In the genomic region with DNA sequence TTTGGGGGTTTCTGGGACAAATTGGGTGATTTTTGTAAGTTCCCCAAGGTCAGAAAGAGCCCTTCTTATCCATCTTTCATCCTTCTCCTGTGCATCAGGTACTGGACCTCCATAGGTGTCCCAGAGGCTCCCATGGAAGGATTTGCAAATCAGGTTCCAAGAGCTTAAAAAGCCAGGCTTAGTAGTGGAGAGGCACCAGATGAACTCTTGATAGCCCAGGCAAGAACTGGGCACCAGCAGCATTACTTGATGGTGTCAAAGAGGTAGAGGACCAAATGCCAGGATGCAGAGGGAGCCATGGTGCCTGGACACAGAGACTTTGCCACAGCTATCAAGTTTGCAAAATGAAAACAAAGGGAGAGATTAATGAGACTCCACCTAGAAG, we compare ENCODE assay signal across 10 cellular contexts. TPM values are rescaled to one million over a fixed set of nuclear protein-coding genes. Genes with fewer than 3 reads are reported as not detected.
DNase-seq lines count a peak whose midpoint lies in the region; ATAC-seq, FAIRE-seq and TF ChIP-seq lines count a peak whose summit lies in the region.
"Had no signal": no experiment of that assay in that cellular context is flagged by ENCODE, and none has a peak within 500 bp of the region (broad histone marks: within the 10 kb centered on the region; RNA-seq: fewer than 3 reads in every experiment).

No MANE protein-coding gene starts in this region.

- peak overlapping the region; percentile 30 for H3K9ac ChIP-seq in astrocyte (ENCODE audit: low read length)
- peak overlapping the region; percentile 82 for H3K9ac ChIP-seq in HepG2 (ENCODE audit: insufficient read depth, low read depth, low read length)
- H3K9ac ChIP-seq in stomach smooth muscle (ENCODE audit: low read length in 2 of 2): peak overlapping the region; percentile 19 to 60

- CTCF ChIA-PET in HepG2 (lab: Yijun Ruan, JAX; ENCODE audit: low intra/inter-chr PET ratio, low total read pairs): interaction anchor here (1.2 to 2.4 kb wide), 4 partner anchors 21 to 184 kb away, joined by 4 to 48 read pairs (median 8); a partner anchor contains a TSS

- H3K9me3 ChIP-seq in astrocyte (ENCODE audit: insufficient read depth, low read depth, low read length) (no peaks in the 10 kb centered on the region), HepG2 (ENCODE audit: low read length) (no peaks in the 10 kb centered on the region), stomach smooth muscle (ENCODE audit: control insufficient read depth in 2 of 2, low read length in 2 of 2) (no peaks in the 10 kb centered on the region), lower lobe of right lung (no peaks in the 10 kb centered on the region)

- intact Hi-C loops in HepG2 (cut with micrococcal nuclease; ENCODE audit: unreplicated experiment) (loop anchor here (1.0 to 5.0 kb wide), 8 partner anchors 8 to 315 kb away; a partner anchor contains a TSS), lower lobe of right lung (cut with DNase I) (no loop called here)

- ATAC-seq in HepG2: no peak
- ATAC-seq in lower lobe of right lung: no peak
- no peak for ATAC-seq in HG02840 (IDR thresholded peaks at IDR 0.05; ENCODE audit: low FRiP score, unreplicated experiment)

- no peaks in the 10 kb centered on the region for H3K36me3 ChIP-seq in astrocyte (ENCODE audit: insufficient read depth, low read length)
- H3K36me3 ChIP-seq in HepG2 (replicated peaks in 1 of 2; ENCODE audit: control insufficient read depth in 1 of 2, insufficient read depth in 2 of 2, low read length in 2 of 2): no peaks in the 10 kb centered on the region
- H3K36me3 ChIP-seq in stomach smooth muscle (ENCODE audit: control insufficient read depth in 2 of 2, insufficient read depth in 2 of 2, low read length in 2 of 2): no peaks in the 10 kb centered on the region
- H3K36me3 ChIP-seq in lower lobe of right lung: no peaks in the 10 kb centered on the region

- POLR2A ChIA-PET in HepG2 (lab: Yijun Ruan, JAX): interaction anchor here (1.0 to 6.6 kb wide), 31 partner anchors 8 to 398 kb away, joined by 3 to 133 read pairs (median 6); a partner anchor contains a TSS

- TF ChIP-seq CTCF in HFFc6 (IDR thresholded peaks at IDR 0.05): no peak
- TF ChIP-seq CTCF in astrocyte (IDR thresholded peaks at IDR 0.05; ENCODE audit: insufficient read depth, low read depth, low read length): no peak
- TF ChIP-seq CTCF in HepG2 (CRISPR knock-in tag; IDR thresholded peaks at IDR 0.05): no peak
- TF ChIP-seq CTCF in lower lobe of right lung (IDR thresholded peaks at IDR 0.05): no peak

- H3K4me1 ChIP-seq in astrocyte (ENCODE audit: insufficient read depth, low read length): peaks cover 43% of the 10 kb centered on the region
- H3K4me1 ChIP-seq in HepG2 (ENCODE audit: insufficient read depth, low read length): peaks cover 76% of the 10 kb centered on the region
- H3K4me1 ChIP-seq in stomach smooth muscle (ENCODE audit: control insufficient read depth, insufficient read depth, low read length): peaks cover 16% of the 10 kb centered on the region
- H3K4me1 ChIP-seq in lower lobe of right lung: peaks cover 27% of the 10 kb centered on the region

- BruUV-seq in HepG2 (replicated peaks; lab: Mats Ljungman, UMichigan): TSS peak; percentile 86

- FAIRE-seq in astrocyte (lab: Jason Lieb, UNC) (no peak), HepG2 (lab: Jason Lieb, UNC) (no peak)

- in situ Hi-C loops in HepG2 (cut with HindIII; ENCODE audit: extremely low pct_ligation_motif_present, low pct_unique_long_range_greater_than_20kb): loop anchor here (5.0 kb wide), 2 partner anchors 65 to 180 kb away; no protein-coding TSS in a partner anchor

- TF ChIP-seq RAD21 in HepG2 (CRISPR knock-in tag; IDR thresholded peaks at IDR 0.05): no peak

- H3K27me3 Mint-ChIP-seq in HFFc6 (ENCODE audit: insufficient read depth) (peaks cover 1% of the 10 kb centered on the region; the same call in 1 of the 2 replicates), astrocyte (ENCODE audit: low read depth, unreplicated experiment) (no peaks in the 10 kb centered on the region)

- H3K4me3 ChIP-seq in astrocyte (ENCODE audit: insufficient read depth, low read depth, low read length): no peak overlapping the region
- peak overlapping the region; percentile 42 to 73 (median 52); a peak in 5 of 6 replicates for H3K4me3 ChIP-seq in HepG2 (replicated peaks in 1 of 3; ENCODE audit: insufficient read depth in 1 of 3, low read depth in 2 of 3, low read length in 3 of 3)
- H3K4me3 ChIP-seq in stomach smooth muscle (ENCODE audit: low read length in 2 of 2): peak overlapping the region; percentile 54 to 69
- H3K4me3 ChIP-seq in lower lobe of right lung: no peak overlapping the region

- H3K4me3 Mint-ChIP-seq in HFFc6 (peak overlapping the region; percentile 78), astrocyte (ENCODE audit: unreplicated experiment) (no peak overlapping the region)

- H3K27ac ChIP-seq in astrocyte (ENCODE audit: low read depth, low read length) (no peak overlapping the region), HepG2 (ENCODE audit: extremely low read length, insufficient read depth, low read length) (peak overlapping the region; percentile 98), stomach smooth muscle (ENCODE audit: low read length) (no peak overlapping the region), lower lobe of right lung (no peak overlapping the region)
- H3K27ac ChIP-seq: epithelial cell of prostate had no signal

- H3K36me3 Mint-ChIP-seq in HFFc6 (ENCODE audit: low read depth): no peaks in the 10 kb centered on the region
- H3K36me3 Mint-ChIP-seq in astrocyte (ENCODE audit: low read depth, unreplicated experiment): no peaks in the 10 kb centered on the region

- H3K4me1 Mint-ChIP-seq in HFFc6 (ENCODE audit: low read depth): peaks cover 66% of the 10 kb centered on the region
- peaks cover 34% of the 10 kb centered on the region for H3K4me1 Mint-ChIP-seq in astrocyte (ENCODE audit: low read depth, unreplicated experiment)

- no peaks in the 10 kb centered on the region for H3K9me3 Mint-ChIP-seq in HFFc6
- H3K9me3 Mint-ChIP-seq in astrocyte (ENCODE audit: unreplicated experiment): no peaks in the 10 kb centered on the region

- H2AFZ ChIP-seq in astrocyte (ENCODE audit: low read depth, low read length) (peak overlapping the region; percentile 77), HepG2 (ENCODE audit: low read length) (peak overlapping the region; percentile 49)

- H3K27me3 ChIP-seq in astrocyte (ENCODE audit: insufficient read depth, low read length) (no peaks in the 10 kb centered on the region), HepG2 (ENCODE audit: control insufficient read depth in 1 of 2, insufficient read depth in 2 of 2, low read length in 2 of 2) (no peaks in the 10 kb centered on the region), stomach smooth muscle (ENCODE audit: control insufficient read depth in 1 of 2, insufficient read depth in 2 of 2, low read length in 2 of 2) (no peaks in the 10 kb centered on the region), lower lobe of right lung (ENCODE audit: low read depth) (no peaks in the 10 kb centered on the region)

- TF ChIP-seq EP300 in HepG2 (IDR thresholded peaks at IDR 0.05; ENCODE audit: low read depth in 2 of 2, low read length in 2 of 2) (no peak), HepG2 (CRISPR knock-in tag; IDR thresholded peaks at IDR 0.05; ENCODE audit: borderline replicate concordance) (no peak)

- TF ChIP-seq POLR2A in HepG2 (IDR thresholded peaks at IDR 0.05; ENCODE audit: insufficient read depth in 1 of 2, low read depth in 2 of 2, low read length in 2 of 2): no peak

- no peaks in the 10 kb centered on the region for H3K79me2 ChIP-seq in astrocyte (ENCODE audit: insufficient read depth, low read length)
- H3K79me2 ChIP-seq in HepG2 (ENCODE audit: insufficient read depth, low read length): no peaks in the 10 kb centered on the region

- DNase-seq in HFFc6: no peak
- DNase-seq in astrocyte (ENCODE audit: low read depth): no peak
- DNase-seq in HepG2 (ENCODE audit: low spot score): no peak
- DNase-seq in lower lobe of right lung: no peak
- no peak for DNase-seq in hippocampal formation (lab: John Stamatoyannopoulos, UW)
- DNase-seq: activated naive CD4-positive, alpha-beta T cell treated with Interleukin-2 at 50 U/mL for 16 hours; stimulated activated CD4-positive, alpha-beta T cell treated with anti-CD3 and anti-CD28 coated beads, Interleukin-4, amount 100 ng/mL, for 4 hours had no signal

- H3K27ac Mint-ChIP-seq in HFFc6 (peak overlapping the region; percentile 91), astrocyte (ENCODE audit: unreplicated experiment) (no peak overlapping the region)

- H4K20me1 ChIP-seq in astrocyte (ENCODE audit: insufficient read depth, low read length) (no peaks in the 10 kb centered on the region), HepG2 (ENCODE audit: insufficient read depth, low read length) (no peaks in the 10 kb centered on the region)

- H3K4me2 ChIP-seq in astrocyte (ENCODE audit: low read length) (peak overlapping the region; percentile 69), HepG2 (ENCODE audit: low read depth, low read length) (peak overlapping the region; percentile 96)

RNA-seq across cellular contexts. Expression of a gene that starts 20.9 kb away (rescaled TPM):
- 100 to 1,000 TPM; 191 to 235 (median 215) TPM for total RNA-seq in HFFc6 (2021; fragmentation: NEBNext Ultra II Directional; extraction: Animal tissue kit (Norgen Biotek cat#: 25700))
- total RNA-seq in astrocyte (88.7 and 93.4 TPM in 2 replicates), HepG2 (2016; rRNA removed; fragmentation: Illumina TruSeq; extraction: Trizol) (40.5 and 49.1 TPM in 2 replicates), lower lobe of right lung (21.9 TPM)
- 4.0 and 4.7 TPM in 2 replicates for total RNA-seq in HepG2 (2016; cell fraction: cytosol; rRNA removed; fragmentation: Illumina TruSeq; extraction: Trizol; ENCODE audit: low read depth)
- 36.8 and 47.0 TPM in 2 replicates for total RNA-seq in HepG2 (2016; cell fraction: insoluble cytoplasmic fraction; rRNA removed; fragmentation: Illumina TruSeq; extraction: Trizol)
- 24.9 and 25.7 TPM in 2 replicates for total RNA-seq in HepG2 (2016; cell fraction: membrane; rRNA removed; fragmentation: Illumina TruSeq; extraction: Trizol)
- 50.0 and 60.1 TPM in 2 replicates for total RNA-seq in HepG2 (2016; cell fraction: nucleus; rRNA removed; fragmentation: Illumina TruSeq; extraction: Trizol)
- 68.2 and 72.5 TPM in 2 replicates for polyA plus RNA-seq in HepG2 (2011; rRNA removed)
- 51.1 and 62.3 TPM in 2 replicates for polyA plus RNA-seq in HepG2 (2011; cell fraction: cytosol; rRNA removed)
- polyA plus RNA-seq in HepG2 (2011; cell fraction: nucleus; rRNA removed): 100.0 and 109 TPM in 2 replicates
- 42.0 and 55.5 TPM in 2 replicates for polyA plus RNA-seq in HepG2 (2012)
- polyA plus RNA-seq in HepG2 (2016; cell fraction: cytosol; fragmentation: Illumina TruSeq; extraction: Trizol; ENCODE audit: low read depth): 2.3 and 2.5 TPM in 2 replicates
- polyA plus RNA-seq in HepG2 (2016; cell fraction: insoluble cytoplasmic fraction; fragmentation: Illumina TruSeq; extraction: Trizol; ENCODE audit: low read depth): 27.8 and 31.3 TPM in 2 replicates
- polyA plus RNA-seq in HepG2 (2016; cell fraction: membrane; fragmentation: Illumina TruSeq; extraction: Trizol; ENCODE audit: low read depth): 11.1 and 12.4 TPM in 2 replicates
- 72.8 and 73.2 TPM in 2 replicates for polyA plus RNA-seq in HepG2 (2016; cell fraction: nucleus; fragmentation: Illumina TruSeq; extraction: Trizol; ENCODE audit: insufficient read depth, low read depth)
- 21.3 and 119 TPM in 2 replicates for polyA minus RNA-seq in HepG2 (2011; rRNA and poly(A)+ RNA removed; ENCODE audit: low replicate concordance)
- 67.1 and 80.2 TPM in 2 replicates for polyA minus RNA-seq in HepG2 (2011; cell fraction: cytosol; rRNA and poly(A)+ RNA removed)
- 60.0 and 64.5 TPM in 2 replicates for polyA minus RNA-seq in HepG2 (2011; cell fraction: nucleus; rRNA and poly(A)+ RNA removed)

Comparison
In these comparisons a context has a peak if more than half of its experiments do, and no peak if none do; other contexts are left out.
1. H3K4me3 ChIP-seq: peak in HepG2 (3 of 3) and stomach smooth muscle (2 of 2); none in astrocyte (single experiment) and lower lobe of right lung (single experiment).
2. H3K9ac ChIP-seq: peak in every context shown above with its lines; median percentile 82 in HepG2; 40 in stomach smooth muscle; 30 in astrocyte.